ENCODE assay signal across 8 cellular contexts in genomic region chr5:10563940-10564837, GRCh38. TPM values are rescaled to one million over a fixed set of nuclear protein-coding genes. Genes with fewer than 3 reads are reported as not detected.
DNase-seq lines count a peak whose midpoint lies in the region; ATAC-seq and TF ChIP-seq lines count a peak whose summit lies in the region.

Gene ANKRD33B (plus strand): TSS chr5:10564070. CDS start chr5:10564468, 398 bp downstream.

- no peak within 1 kb of the TSS for H3K27ac ChIP-seq in endodermal cell (ENCODE audit: low read depth, low read length)

- peaks cover 39% of the 10 kb centered on the region for H3K27me3 ChIP-seq in endodermal cell (ENCODE audit: control insufficient read depth, insufficient read depth, low read length, poor library complexity, severe bottlenecking)

- DNase-seq in AML-193 (lab: John Stamatoyannopoulos, UW) (peak; percentile 60 to 63), GM19238 (ENCODE audit: insufficient read length, low spot score) (peak; percentile 87), NCI-H82 (lab: John Stamatoyannopoulos, UW) (peak; percentile 88), endodermal cell (peak; percentile 93), myocyte (ENCODE audit: low read depth) (peak; percentile 79)
- DNase-seq in activated CD8-positive, alpha-beta T cell treated with anti-CD3 and anti-CD28 coated beads, Interleukin-2, amount 10 ng/mL, durations not matched to agents 7 days and 5 days, result peak; percentile 87

- no peaks in the 10 kb centered on the region for H3K9me3 Mint-ChIP-seq in activated CD8-positive, alpha-beta T cell treated with anti-CD3 and anti-CD28 coated beads, Interleukin-2, amount 10 ng/mL, durations not matched to agents 7 days and 5 days (ENCODE audit: insufficient read depth)
- no peaks in the 10 kb centered on the region for H3K9me3 Mint-ChIP-seq in endodermal cell
- H3K9me3 Mint-ChIP-seq in stimulated activated memory B cell treated with anti-CD40 and anti-IgM and Interleukin-4, amounts not matched to agents 10 μg/mL and 1 μg/mL and 100 μg/mL, for 72 hours, result no peaks in the 10 kb centered on the region

- H3K27ac Mint-ChIP-seq in activated CD8-positive, alpha-beta T cell treated with anti-CD3 and anti-CD28 coated beads, Interleukin-2, amount 10 ng/mL, durations not matched to agents 7 days and 5 days, result peak within 1 kb of the TSS; percentile 79
- peak within 1 kb of the TSS; percentile 82 for H3K27ac Mint-ChIP-seq in endodermal cell
- peak within 1 kb of the TSS; percentile 95 for H3K27ac Mint-ChIP-seq in stimulated activated memory B cell treated with anti-CD40 and anti-IgM and Interleukin-4, amounts not matched to agents 10 μg/mL and 1 μg/mL and 100 μg/mL, for 72 hours

- TF ChIP-seq CTCF in endodermal cell (conservative IDR thresholded peaks at IDR 0.05), result no peak

- H3K4me1 ChIP-seq in endodermal cell (ENCODE audit: control insufficient read depth, insufficient read depth, low read length), result peaks cover 15% of the 10 kb centered on the region

- peak within 1 kb of the TSS; percentile 83 for H3K4me3 ChIP-seq in endodermal cell (ENCODE audit: low read length)

- CTCF ChIA-PET in activated CD8-positive, alpha-beta T cell treated with anti-CD3 and anti-CD28 coated beads, Interleukin-2, amount 10 ng/mL, durations not matched to agents 7 days and 5 days (lab: Charles Lee), result interaction anchor here (1.4 kb wide), 1 partner anchor 63 kb away, joined by 7 read pairs; no protein-coding TSS in a partner anchor

- H3K36me3 ChIP-seq in endodermal cell (ENCODE audit: control insufficient read depth, insufficient read depth, low read length), result no peaks in the 10 kb centered on the region

- peak; percentile 65 for ATAC-seq in HG03354 (IDR thresholded peaks at IDR 0.05; ENCODE audit: poor library complexity, severe bottlenecking, unreplicated experiment)
- ATAC-seq in activated CD8-positive, alpha-beta T cell treated with anti-CD3 and anti-CD28 coated beads, Interleukin-2, amount 10 ng/mL, durations not matched to agents 7 days and 5 days, result peak; percentile 82
- peak; percentile 80 for ATAC-seq in stimulated activated memory B cell treated with anti-CD40 and anti-IgM and Interleukin-4, amounts not matched to agents 10 μg/mL and 1 μg/mL and 100 μg/mL, for 72 hours

- peaks cover 25% of the 10 kb centered on the region for H3K27me3 Mint-ChIP-seq in activated CD8-positive, alpha-beta T cell treated with anti-CD3 and anti-CD28 coated beads, Interleukin-2, amount 10 ng/mL, durations not matched to agents 7 days and 5 days (ENCODE audit: low read depth)
- peaks cover 80% of the 10 kb centered on the region for H3K27me3 Mint-ChIP-seq in endodermal cell (ENCODE audit: insufficient read depth)
- no peaks in the 10 kb centered on the region for H3K27me3 Mint-ChIP-seq in stimulated activated memory B cell treated with anti-CD40 and anti-IgM and Interleukin-4, amounts not matched to agents 10 μg/mL and 1 μg/mL and 100 μg/mL, for 72 hours

- no peaks in the 10 kb centered on the region for H3K36me3 Mint-ChIP-seq in activated CD8-positive, alpha-beta T cell treated with anti-CD3 and anti-CD28 coated beads, Interleukin-2, amount 10 ng/mL, durations not matched to agents 7 days and 5 days (ENCODE audit: low read depth)
- H3K36me3 Mint-ChIP-seq in endodermal cell (ENCODE audit: low read depth), result no peaks in the 10 kb centered on the region
- peaks cover 33% of the 10 kb centered on the region for H3K36me3 Mint-ChIP-seq in stimulated activated memory B cell treated with anti-CD40 and anti-IgM and Interleukin-4, amounts not matched to agents 10 μg/mL and 1 μg/mL and 100 μg/mL, for 72 hours

- no peaks in the 10 kb centered on the region for H3K9me3 ChIP-seq in endodermal cell (ENCODE audit: control insufficient read depth, low read length)

- H3K4me3 Mint-ChIP-seq in activated CD8-positive, alpha-beta T cell treated with anti-CD3 and anti-CD28 coated beads, Interleukin-2, amount 10 ng/mL, durations not matched to agents 7 days and 5 days, result peak within 1 kb of the TSS; percentile 86
- peak within 1 kb of the TSS; percentile 80 for H3K4me3 Mint-ChIP-seq in endodermal cell
- peak within 1 kb of the TSS; percentile 96 for H3K4me3 Mint-ChIP-seq in stimulated activated memory B cell treated with anti-CD40 and anti-IgM and Interleukin-4, amounts not matched to agents 10 μg/mL and 1 μg/mL and 100 μg/mL, for 72 hours

- peak within 1 kb of the TSS; percentile 68 for H3K9ac ChIP-seq in endodermal cell (ENCODE audit: extremely low read depth, low read length, poor library complexity, severe bottlenecking)

- WGBS in endodermal cell (ENCODE audit: insufficient coverage in 1 of 2, insufficient read length in 1 of 2), 2 experiments, result 0% methylated on average over 13 to 120 of the region's 120 CpGs

- POLR2A ChIA-PET in activated CD8-positive, alpha-beta T cell treated with anti-CD3 and anti-CD28 coated beads, Interleukin-2, amount 10 ng/mL, durations not matched to agents 7 days and 5 days (lab: Charles Lee), result interaction anchor here (0.9 to 1.4 kb wide), 4 partner anchors 63 to 117 kb away, joined by 3 to 8 read pairs (median 4); no protein-coding TSS in a partner anchor

- peaks cover 26% of the 10 kb centered on the region for H3K4me1 Mint-ChIP-seq in activated CD8-positive, alpha-beta T cell treated with anti-CD3 and anti-CD28 coated beads, Interleukin-2, amount 10 ng/mL, durations not matched to agents 7 days and 5 days (ENCODE audit: low read depth)
- peaks cover 36% of the 10 kb centered on the region for H3K4me1 Mint-ChIP-seq in endodermal cell
- peaks cover 75% of the 10 kb centered on the region for H3K4me1 Mint-ChIP-seq in stimulated activated memory B cell treated with anti-CD40 and anti-IgM and Interleukin-4, amounts not matched to agents 10 μg/mL and 1 μg/mL and 100 μg/mL, for 72 hours

RNA-seq across cellular contexts. Expression of gene ANKRD33B, which starts in this region (rescaled TPM):
- total RNA-seq in activated CD8-positive, alpha-beta T cell treated with anti-CD3 and anti-CD28 coated beads, Interleukin-2, amount 10 ng/mL, durations not matched to agents 7 days and 5 days, result 1 to 10 TPM; 4.6 to 5.5 TPM
- 10 to 100 TPM; 21.9 to 37.2 TPM for total RNA-seq in endodermal cell
- polyA plus RNA-seq in endodermal cell (2013, experiment 1 of 2), result 2.1 TPM
- 1.8 TPM for polyA plus RNA-seq in endodermal cell (2013, experiment 2 of 2)
- 1.0 and 3.1 TPM in 2 replicates for total RNA-seq in myocyte
- 4.3 TPM for polyA plus RNA-seq in myocyte (2012)
